Comparison of ENCODE assay signal across 25 cellular contexts in genomic region chr13:93480553-93481106, GRCh38.
"Had no signal": no experiment of that assay in that cellular context is flagged by ENCODE, and none has a peak within 500 bp of the region (broad histone marks: within the 10 kb centered on the region; RNA-seq: fewer than 3 reads in every experiment).

No MANE protein-coding gene starts in this region.

- FAIRE-seq: K562 had no signal

- H3K36me3 Mint-ChIP-seq: activated naive CD8-positive, alpha-beta T cell treated with anti-CD3 and anti-CD28 coated beads, Interleukin-2, amount 10 ng/mL, durations not matched to agents 7 days and 5 days; brain; WTC11 had no signal

- H3K9me3 ChIP-seq: adrenal gland had no signal

- H3K4me1 ChIP-seq: adrenal gland had no signal

- H3K27me3 ChIP-seq: adrenal gland had no signal

- H3K9me3 Mint-ChIP-seq: activated naive CD8-positive, alpha-beta T cell treated with anti-CD3 and anti-CD28 coated beads, Interleukin-2, amount 10 ng/mL, durations not matched to agents 7 days and 5 days; T-helper 1 cell treated with Interleukin-12 subunit alpha and Interleukin-12 subunit beta and Interleukin-4 antibody, amounts not matched to agents 30 μg/mL and 1 μg/mL, for 36 hours; WTC11 had no signal

- H3K4me1 Mint-ChIP-seq: activated naive CD8-positive, alpha-beta T cell treated with anti-CD3 and anti-CD28 coated beads, Interleukin-2, amount 10 ng/mL, durations not matched to agents 7 days and 5 days; brain had no signal

- H3K4me3 Mint-ChIP-seq: activated CD8-positive, alpha-beta T cell treated with anti-CD3 and anti-CD28 coated beads, Interleukin-2, amount 10 ng/mL, durations not matched to agents 7 days and 5 days; activated naive CD8-positive, alpha-beta T cell treated with anti-CD3 and anti-CD28 coated beads, Interleukin-2, amount 10 ng/mL, durations not matched to agents 7 days and 5 days; brain; T-helper 1 cell treated with Interleukin-12 subunit alpha and Interleukin-12 subunit beta and Interleukin-4 antibody, amounts not matched to agents 30 μg/mL and 1 μg/mL, for 36 hours; WTC11 had no signal

- H3K27me3 Mint-ChIP-seq: activated naive CD8-positive, alpha-beta T cell treated with anti-CD3 and anti-CD28 coated beads, Interleukin-2, amount 10 ng/mL, durations not matched to agents 7 days and 5 days had no signal

- ATAC-seq: activated CD8-positive, alpha-beta T cell treated with anti-CD3 and anti-CD28 coated beads, Interleukin-2, amount 10 ng/mL, durations not matched to agents 7 days and 5 days; K562; WTC11 had no signal

- DNase-seq: activated CD4-positive, alpha-beta T cell treated with anti-CD3 and anti-CD28 coated beads for 48 hours; activated CD4-positive, alpha-beta T cell treated with anti-CD3 and anti-CD28 coated beads, Interleukin-2, amount 50 U/mL, for 4 hours; activated CD4-positive, CD25-positive, alpha-beta regulatory T cell treated with anti-CD3 and anti-CD28 coated beads, Interleukin-2, amount 50 U/mL, for 72 hours; activated CD8-positive, alpha-beta memory T cell treated with anti-CD3 and anti-CD28 coated beads, Interleukin-2, amount 50 U/mL, for 48 hours; activated CD8-positive, alpha-beta T cell treated with anti-CD3 and anti-CD28 coated beads, Interleukin-2, amount 10 ng/mL, durations not matched to agents 7 days and 5 days; activated naive CD4-positive, alpha-beta T cell treated with anti-CD3 and anti-CD28 coated beads, Interleukin-2, amount 50 U/mL, for 16 hours; activated naive CD8-positive, alpha-beta T cell treated with anti-CD3 and anti-CD28 coated beads, Interleukin-2, amount 10 ng/mL, durations not matched to agents 7 days and 5 days; activated T-cell treated with anti-CD3 and anti-CD28 coated beads, Interleukin-2, amount 50 U/mL, for 1 hour; adrenal gland; aorta; cerebellar nuclear complex; Karpas-422; NCI-H1105; NCI-H1436; NCI-H1694 treated with DMSO at 0.1 percent for 48 hours; NCI-H2029 treated with DMSO at 0.1 percent for 48 hours; NCI-H345; NCI-H510A; NCI-H526 treated with DMSO at 0.1 percent for 48 hours; NCI-H82; SHP77 treated with DMSO at 0.1 percent for 48 hours had no signal

- H3K27ac Mint-ChIP-seq: activated CD8-positive, alpha-beta T cell treated with anti-CD3 and anti-CD28 coated beads, Interleukin-2, amount 10 ng/mL, durations not matched to agents 7 days and 5 days; activated naive CD8-positive, alpha-beta T cell treated with anti-CD3 and anti-CD28 coated beads, Interleukin-2, amount 10 ng/mL, durations not matched to agents 7 days and 5 days; brain; T-helper 1 cell treated with Interleukin-12 subunit alpha and Interleukin-12 subunit beta and Interleukin-4 antibody, amounts not matched to agents 30 μg/mL and 1 μg/mL, for 36 hours; WTC11 had no signal

- H3K4me3 ChIP-seq: adrenal gland, K562 had no signal

- H3K36me3 ChIP-seq: adrenal gland had no signal

- H3K27ac ChIP-seq: adrenal gland had no signal
